In genomic region chr15:30889231-30889630, GRCh38 we compare ENCODE assay signal across 16 cellular contexts.
"Had no signal": no experiment of that assay in that cellular context is flagged by ENCODE, and none has a peak within 500 bp of the region (broad histone marks: within the 10 kb centered on the region; RNA-seq: fewer than 3 reads in every experiment).

No MANE protein-coding gene starts in this region.

- DNase-seq: activated CD4-positive, alpha-beta T cell treated with anti-CD3 and anti-CD28 coated beads for 1 hour; activated CD4-positive, alpha-beta T cell treated with anti-CD3 and anti-CD28 coated beads, Interleukin-2, amount 50 U/mL, for 4 hours; activated gamma-delta T cell treated with Interleukin-2 at 50 U/mL for 16 hours; erythroblast; gastrocnemius medialis; immature natural killer cell; natural killer cell; retina; stimulated activated CD4-positive, alpha-beta T cell treated with anti-CD3 and anti-CD28 coated beads, Interleukin-2, amount 100 ng/mL, for 24 hours; stimulated activated naive CD4-positive, alpha-beta T cell treated with Interleukin-2 at 50 U/mL for 16 hours; SW 1271; T-helper 2 cell; WERI-Rb-1 had no signal

- H3K9me3 Mint-ChIP-seq: activated T-helper 1 cell treated with anti-CD3 and anti-CD28 coated beads, Interleukin-12 subunit alpha, Interleukin-12 subunit beta, Interleukin-2, Interleukin-4 antibody, amounts not matched to agents 30 ng/mL and 10 ng/mL and 1 ng/mL, durations not matched to agents 14 hours and 24 hours and 36 hours; immature natural killer cell; natural killer cell; type B pancreatic cell had no signal

- H3K36me3 Mint-ChIP-seq: immature natural killer cell, natural killer cell, type B pancreatic cell had no signal

- H3K4me1 Mint-ChIP-seq: natural killer cell had no signal

- H3K27ac Mint-ChIP-seq: activated naive CD8-positive, alpha-beta T cell; activated T-helper 1 cell treated with anti-CD3 and anti-CD28 coated beads, Interleukin-12 subunit alpha, Interleukin-12 subunit beta, Interleukin-2, Interleukin-4 antibody, amounts not matched to agents 30 ng/mL and 10 ng/mL and 1 ng/mL, durations not matched to agents 14 hours and 24 hours and 36 hours; immature natural killer cell; natural killer cell; type B pancreatic cell had no signal

- H3K27me3 Mint-ChIP-seq: type B pancreatic cell had no signal

- H3K4me3 Mint-ChIP-seq: activated naive CD8-positive, alpha-beta T cell; activated T-helper 1 cell treated with anti-CD3 and anti-CD28 coated beads, Interleukin-12 subunit alpha, Interleukin-12 subunit beta, Interleukin-2, Interleukin-4 antibody, amounts not matched to agents 30 ng/mL and 10 ng/mL and 1 ng/mL, durations not matched to agents 14 hours and 24 hours and 36 hours; immature natural killer cell; natural killer cell; type B pancreatic cell had no signal
